Comparison of ENCODE assay signal across 17 cellular contexts in the genomic region with DNA sequence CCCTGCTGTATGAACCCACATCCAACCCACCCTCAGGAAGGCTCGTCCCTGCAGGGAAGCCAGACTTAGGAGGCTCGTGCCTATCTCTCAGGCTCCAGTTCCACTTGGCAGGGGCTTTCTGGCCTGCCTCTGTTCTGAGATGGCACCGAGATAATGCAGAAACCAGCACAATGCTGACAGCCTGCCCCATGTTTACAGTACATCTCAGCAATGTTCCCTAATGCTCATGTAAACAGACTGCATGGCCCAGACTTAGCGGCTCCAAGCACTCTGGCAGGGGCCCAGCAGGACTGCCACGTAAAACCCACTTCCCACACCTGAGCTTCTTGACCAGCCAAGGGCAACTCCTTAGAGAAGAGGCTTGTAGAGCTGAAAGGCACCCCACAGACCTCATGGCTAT.
DNase-seq lines count a peak whose midpoint lies in the region; ATAC-seq and TF ChIP-seq lines count a peak whose summit lies in the region.
"Had no signal": no experiment of that assay in that cellular context is flagged by ENCODE, and none has a peak within 500 bp of the region (broad histone marks: within the 10 kb centered on the region; RNA-seq: fewer than 3 reads in every experiment).

No MANE protein-coding gene starts in this region.

- no peaks in the 10 kb centered on the region for H3K36me3 ChIP-seq in stomach smooth muscle (ENCODE audit: control insufficient read depth in 2 of 2, insufficient read depth in 2 of 2, low read length in 2 of 2)
- H3K36me3 ChIP-seq: BLaER1 treated with 17β-estradiol and CSF1 and Interleukin-3, amounts not matched to agents 10 nM and 100 nM had no signal

- no peak overlapping the region for H3K4me3 Mint-ChIP-seq in CD14-positive monocyte
- H3K4me3 Mint-ChIP-seq: activated CD8-positive, alpha-beta memory T cell treated with anti-CD3 and anti-CD28 coated beads, Interleukin-2, amount 10 ng/mL, durations not matched to agents 7 days and 5 days; memory B cell; neural crest cell; T-helper 1 cell treated with Interleukin-12 subunit alpha and Interleukin-12 subunit beta and Interleukin-4 antibody, amounts not matched to agents 30 μg/mL and 1 μg/mL, for 36 hours had no signal

- H3K9me3 ChIP-seq in stomach smooth muscle (ENCODE audit: control insufficient read depth in 2 of 2, low read length in 2 of 2) = no peaks in the 10 kb centered on the region

- no peaks in the 10 kb centered on the region for H3K27me3 ChIP-seq in stomach smooth muscle (ENCODE audit: control insufficient read depth in 1 of 2, insufficient read depth in 2 of 2, low read length in 2 of 2)
- H3K27me3 ChIP-seq: BLaER1 treated with 17β-estradiol and CSF1 and Interleukin-3, amounts not matched to agents 10 nM and 100 nM had no signal

- H3K4me3 ChIP-seq in stomach smooth muscle (ENCODE audit: low read length in 2 of 2) = peak overlapping the region in 1 of 2 donors; percentile 15
- H3K4me3 ChIP-seq: BLaER1 treated with 17β-estradiol and CSF1 and Interleukin-3, amounts not matched to agents 10 nM and 100 nM; GM23248 had no signal

- H3K36me3 Mint-ChIP-seq in CD14-positive monocyte = no peaks in the 10 kb centered on the region
- H3K36me3 Mint-ChIP-seq: activated CD8-positive, alpha-beta memory T cell treated with anti-CD3 and anti-CD28 coated beads, Interleukin-2, amount 10 ng/mL, durations not matched to agents 7 days and 5 days; memory B cell had no signal

- H3K27ac ChIP-seq in VCaP (peak overlapping the region; percentile 57), stomach smooth muscle (ENCODE audit: low read length) (peak overlapping the region; percentile 6)
- H3K27ac ChIP-seq: BLaER1 treated with 17β-estradiol and CSF1 and Interleukin-3, amounts not matched to agents 10 nM and 100 nM; GM23248 had no signal

- no peak overlapping the region for H3K9ac ChIP-seq in stomach smooth muscle (ENCODE audit: low read length in 2 of 2)
- H3K9ac ChIP-seq: BLaER1 treated with 17β-estradiol and CSF1 and Interleukin-3, amounts not matched to agents 10 nM and 100 nM; GM23248 had no signal

- H3K27me3 Mint-ChIP-seq in CD14-positive monocyte (ENCODE audit: low read depth in 3 of 3) = peaks cover 0 to 1% (median 0%) of the 10 kb centered on the region in 3 donors
- H3K27me3 Mint-ChIP-seq: activated CD8-positive, alpha-beta memory T cell treated with anti-CD3 and anti-CD28 coated beads, Interleukin-2, amount 10 ng/mL, durations not matched to agents 7 days and 5 days; memory B cell had no signal

- DNase-seq in H4 (ENCODE audit: low spot score) (peak; percentile 18), NCI-H2029 treated with DMSO at 0.1 percent for 48 hours (lab: John Stamatoyannopoulos, UW) (peak; percentile 96), CD14-positive monocyte (ENCODE audit: low spot score) (no peak)
- DNase-seq in stimulated activated CD4-positive, alpha-beta T cell treated with anti-CD3 and anti-CD28 coated beads, Interleukin-4, amount 100 ng/mL, for 24 hours = no peak
- DNase-seq: activated CD4-positive, CD25-positive, alpha-beta regulatory T cell; activated CD8-positive, alpha-beta memory T cell treated with anti-CD3 and anti-CD28 coated beads, Interleukin-2, amount 10 ng/mL, durations not matched to agents 7 days and 5 days; activated effector memory CD4-positive, alpha-beta T cell treated with anti-CD3 and anti-CD28 coated beads, Interleukin-2, amount 50 U/mL, for 16 hours; aorta; GM23248; stimulated activated CD4-positive, alpha-beta T cell treated with anti-CD3 and anti-CD28 coated beads, Interleukin-15, amount 100 ng/mL, for 24 hours had no signal

- H3K27ac Mint-ChIP-seq in CD14-positive monocyte = no peak overlapping the region
- H3K27ac Mint-ChIP-seq: activated CD8-positive, alpha-beta memory T cell treated with anti-CD3 and anti-CD28 coated beads, Interleukin-2, amount 10 ng/mL, durations not matched to agents 7 days and 5 days; memory B cell; T-helper 1 cell treated with Interleukin-12 subunit alpha and Interleukin-12 subunit beta and Interleukin-4 antibody, amounts not matched to agents 30 μg/mL and 1 μg/mL, for 36 hours had no signal

- no peak for ATAC-seq in HG03025 (IDR thresholded peaks at IDR 0.05; ENCODE audit: low FRiP score, unreplicated experiment)
- ATAC-seq: activated CD8-positive, alpha-beta memory T cell treated with anti-CD3 and anti-CD28 coated beads, Interleukin-2, amount 10 ng/mL, durations not matched to agents 7 days and 5 days had no signal

- TF ChIP-seq CTCF in VCaP (conservative IDR thresholded peaks at IDR 0.05) = no peak
- no peak for TF ChIP-seq CTCF in CD14-positive monocyte (IDR thresholded peaks at IDR 0.05)

- H3K9me3 Mint-ChIP-seq in CD14-positive monocyte = peaks cover 0 to 13% (median 6%) of the 10 kb centered on the region in 7 donors
- H3K9me3 Mint-ChIP-seq: memory B cell; T-helper 1 cell treated with Interleukin-12 subunit alpha and Interleukin-12 subunit beta and Interleukin-4 antibody, amounts not matched to agents 30 μg/mL and 1 μg/mL, for 36 hours had no signal

- intact Hi-C loops in CD14-positive monocyte (cut with micrococcal nuclease) = no loop called here

- H3K4me1 ChIP-seq in stomach smooth muscle (ENCODE audit: control insufficient read depth, insufficient read depth, low read length) = peaks cover 12% of the 10 kb centered on the region

- H3K4me1 Mint-ChIP-seq in CD14-positive monocyte = no peaks in the 10 kb centered on the region
- H3K4me1 Mint-ChIP-seq: activated CD8-positive, alpha-beta memory T cell treated with anti-CD3 and anti-CD28 coated beads, Interleukin-2, amount 10 ng/mL, durations not matched to agents 7 days and 5 days; memory B cell; neural crest cell had no signal

Comparison
In these comparisons a context has a peak if more than half of its experiments do, and no peak if none do; other contexts are left out.
1. DNase-seq: peak in H4 (single experiment) and NCI-H2029 treated with DMSO at 0.1 percent for 48 hours (single experiment); none in stimulated activated CD4-positive, alpha-beta T cell treated with anti-CD3 and anti-CD28 coated beads, Interleukin-4, amount 100 ng/mL, for 24 hours (single experiment) and CD14-positive monocyte (single experiment).